Comparison of ENCODE assay signal across 1 cellular context in genomic region chr5:59571077-59571476, GRCh38.
TF ChIP-seq lines count a peak whose summit lies in the region.

No MANE protein-coding gene starts in this region.

TF ChIP-seq in GM23338, 12 proteins besides CTCF, POLR2A, EP300 and RAD21 (continued from another document):
- no peak for TF ChIP-seq ZNF462 (CRISPR knock-in tag; IDR thresholded peaks at IDR 0.05)
- no peak for TF ChIP-seq ZNF114 (CRISPR knock-in tag; IDR thresholded peaks at IDR 0.05)
- no peak for TF ChIP-seq EZH2phosphoT487 (IDR thresholded peaks at IDR 0.05; ENCODE audit: unreplicated experiment)
- TF ChIP-seq EZH2 (IDR thresholded peaks at IDR 0.05; ENCODE audit: low read depth, unreplicated experiment): no peak
- TF ChIP-seq POLR2AphosphoS5 (IDR thresholded peaks at IDR 0.05; ENCODE audit: low read depth): no peak
- TF ChIP-seq STAT1 (IDR thresholded peaks at IDR 0.05; ENCODE audit: unreplicated experiment): no peak
- TF ChIP-seq ETS1 (IDR thresholded peaks at IDR 0.05): no peak
- TF ChIP-seq CREB1 (CRISPR knock-in tag; IDR thresholded peaks at IDR 0.05; ENCODE audit: low read depth): no peak
TF ChIP-seq in GM23338: peak in this region for 0.
